ENCODE assay signal across 10 cellular contexts in genomic region chrX:121000589-121000988, GRCh38. TPM values are rescaled to one million over a fixed set of nuclear protein-coding genes. Genes with fewer than 3 reads are reported as not detected.
DNase-seq lines count a peak whose midpoint lies in the region; ATAC-seq and TF ChIP-seq lines count a peak whose summit lies in the region.
"Had no signal": no experiment of that assay in that cellular context is flagged by ENCODE, and none has a peak within 500 bp of the region (broad histone marks: within the 10 kb centered on the region; RNA-seq: fewer than 3 reads in every experiment).

No MANE protein-coding gene starts in this region.

- in situ Hi-C loops in astrocyte of the spinal cord (cut with HindIII; ENCODE audit: low sequenced_read_pairs) = no loop called here

- ATAC-seq in HG03196 (IDR thresholded peaks at IDR 0.05; ENCODE audit: unreplicated experiment) = no peak
- ATAC-seq: T-cell had no signal

- no peaks in the 10 kb centered on the region for H3K36me3 ChIP-seq in neural progenitor cell

- TF ChIP-seq CTCF in astrocyte of the spinal cord (IDR thresholded peaks at IDR 0.05; ENCODE audit: low read depth, low read length) (peak; percentile 17), neural progenitor cell (IDR thresholded peaks at IDR 0.05) (peak; percentile 41)

- no peaks in the 10 kb centered on the region for H3K4me1 Mint-ChIP-seq in neural progenitor cell

- H3K27ac Mint-ChIP-seq in neural progenitor cell = no peak overlapping the region
- H3K27ac Mint-ChIP-seq: T-cell had no signal

- peaks cover 2% of the 10 kb centered on the region for H3K9me3 Mint-ChIP-seq in neural progenitor cell
- H3K9me3 Mint-ChIP-seq: T-cell had no signal

- no peaks in the 10 kb centered on the region for H3K36me3 Mint-ChIP-seq in neural progenitor cell
- H3K36me3 Mint-ChIP-seq: T-cell had no signal

- no peaks in the 10 kb centered on the region for H3K27me3 Mint-ChIP-seq in neural progenitor cell (ENCODE audit: insufficient read depth, low read depth)

- H4K20me1 ChIP-seq in neural progenitor cell (ENCODE audit: low read depth) = no peaks in the 10 kb centered on the region

- H3K4me1 ChIP-seq in neural progenitor cell = no peaks in the 10 kb centered on the region

- DNase-seq in DMS153 (lab: John Stamatoyannopoulos, UW) (peak; percentile 15), DMS153 treated with DMSO at 0.1 percent for 48 hours (lab: John Stamatoyannopoulos, UW; ENCODE audit: unreplicated experiment) (no peak), LoVo (ENCODE audit: low spot score) (peak; percentile 1), astrocyte of the spinal cord (ENCODE audit: low read depth, low spot score) (peak; percentile 4), neural progenitor cell (ENCODE audit: low spot score) (peak; percentile 13), NCI-H510A (lab: John Stamatoyannopoulos, UW) (no peak)
- no peak for DNase-seq in stimulated activated CD4-positive, alpha-beta T cell treated with anti-CD3 and anti-CD28 coated beads, Interleukin-1b, Interleukin-23, amount 100 ng/mL, for 48 hours
- DNase-seq: activated gamma-delta T cell, T-cell had no signal

- no peak overlapping the region for H3K27ac ChIP-seq in neural progenitor cell

- no peaks in the 10 kb centered on the region for H3K79me2 ChIP-seq in neural progenitor cell (ENCODE audit: low read depth)

- H3K9ac ChIP-seq in neural progenitor cell = no peak overlapping the region

- no peak overlapping the region for H2AFZ ChIP-seq in neural progenitor cell (replicated peaks)

- no peak overlapping the region for H3K4me2 ChIP-seq in neural progenitor cell

- H3K4me3 Mint-ChIP-seq in neural progenitor cell = no peak overlapping the region
- H3K4me3 Mint-ChIP-seq: T-cell had no signal

- no peaks in the 10 kb centered on the region for H3K27me3 ChIP-seq in neural progenitor cell

- H3K9me3 ChIP-seq in neural progenitor cell (ENCODE audit: low read depth) = no peaks in the 10 kb centered on the region

- H3F3A ChIP-seq in neural progenitor cell (ENCODE audit: low read depth) = no peaks in the 10 kb centered on the region

- H3K4me3 ChIP-seq in astrocyte of the spinal cord (ENCODE audit: low read depth, low read length) = no peak overlapping the region
- no peak overlapping the region for H3K4me3 ChIP-seq in neural progenitor cell

RNA-seq across cellular contexts. Expression of gene CT47A1, which starts 15.0 kb away (rescaled TPM):
- not detected in 2 replicates for total RNA-seq in neural progenitor cell (ENCODE audit: low replicate concordance)
- total RNA-seq: T-cell had no signal

RNA-seq across cellular contexts. Expression of gene CT47A2, which starts 19.9 kb away (rescaled TPM):
- total RNA-seq in neural progenitor cell (ENCODE audit: low replicate concordance) = not detected in 2 replicates
- total RNA-seq: T-cell had no signal

RNA-seq across cellular contexts. Expression of gene CT47A3, which starts 24.7 kb away (rescaled TPM):
- not detected in 2 replicates for total RNA-seq in neural progenitor cell (ENCODE audit: low replicate concordance)
- total RNA-seq: T-cell had no signal

RNA-seq across cellular contexts. Expression of gene CT47A4, which starts 29.6 kb away (rescaled TPM):
- total RNA-seq in neural progenitor cell (ENCODE audit: low replicate concordance) = not detected in 2 replicates
- total RNA-seq: T-cell had no signal

RNA-seq across cellular contexts. Expression of gene CT47A5, which starts 34.4 kb away (rescaled TPM):
- not detected in 2 replicates for total RNA-seq in neural progenitor cell (ENCODE audit: low replicate concordance)
- total RNA-seq: T-cell had no signal

Comparison
In these comparisons a context has a peak if more than half of its experiments do, and no peak if none do; other contexts are left out.
1. DNase-seq: peak in DMS153 (single experiment), LoVo (single experiment), astrocyte of the spinal cord (single experiment) and neural progenitor cell (single experiment); none in DMS153 treated with DMSO at 0.1 percent for 48 hours (single experiment), NCI-H510A (single experiment) and stimulated activated CD4-positive, alpha-beta T cell treated with anti-CD3 and anti-CD28 coated beads, Interleukin-1b, Interleukin-23, amount 100 ng/mL, for 48 hours (single experiment).